Comparison of ENCODE assay signal across 10 cellular contexts in genomic region chr3:187291512-187292132, GRCh38. TPM values are rescaled to one million over a fixed set of nuclear protein-coding genes. Genes with fewer than 3 reads are reported as not detected.
DNase-seq lines count a peak whose midpoint lies in the region; ATAC-seq, FAIRE-seq and TF ChIP-seq lines count a peak whose summit lies in the region.
"Had no signal": no experiment of that assay in that cellular context is flagged by ENCODE, and none has a peak within 500 bp of the region (broad histone marks: within the 10 kb centered on the region; RNA-seq: fewer than 3 reads in every experiment).

MASP1 (minus strand) TSS chr3:187291737; CDS start chr3:187291632, 105 bp downstream.

- FAIRE-seq in GM12892 (lab: Jason Lieb, UNC) = no peak
- FAIRE-seq: A549 had no signal

- no peak within 1 kb of the TSS for H2BK12ac ChIP-seq in neuronal stem cell (ENCODE audit: low read length)

- H3K27me3 ChIP-seq in ACC112 (ENCODE audit: insufficient read depth, low read length) (no peaks in the 10 kb centered on the region), heart right ventricle (peaks cover 0 to 11% (median 0%) of the 10 kb centered on the region in 7 donors), neuronal stem cell (ENCODE audit: control insufficient read depth in 3 of 3, insufficient read depth in 3 of 3, low read depth in 1 of 3, low read length in 3 of 3) (peaks cover 0 to 26% (median 2%) of the 10 kb centered on the region in 3 experiments)

- peak within 1 kb of the TSS; percentile 7 for H2BK15ac ChIP-seq in neuronal stem cell (ENCODE audit: low read length)

- DNase-seq in heart right ventricle (peak; percentile 57), neuronal stem cell (ENCODE audit: low spot score) (peak; percentile 27), GM12892 (ENCODE audit: insufficient read length) (no peak)
- no peak for DNase-seq in NK-92 treated with Interleukin-12 subunit alpha and Interleukin-12 subunit beta, amount 100 ng/mL, for 24 hours (lab: John Stamatoyannopoulos, UW)
- DNase-seq: activated CD4-positive, alpha-beta memory T cell treated with anti-CD3 and anti-CD28 coated beads, Interleukin-2, amount 10 ng/mL, durations not matched to agents 7 days and 5 days had no signal

- WGBS in heart right ventricle, 2 donors = 12 to 20% methylated on average over 10 of the region's 10 CpGs
- no CpG with 5 or more reads among the region's 10 CpGs for WGBS in neuronal stem cell (ENCODE audit: extremely low coverage in 2 of 2, insufficient read length in 2 of 2, insufficient replicate concordance in 1 of 2), 2 donors

- intact Hi-C loops in heart right ventricle (cut with DNase I) = loop anchor here in 3 of 10 donors (5.0 to 10.0 kb wide), 2 partner anchors 67 to 69 kb away; no protein-coding TSS in a partner anchor

- TF ChIP-seq POLR2A in GM12892 (IDR thresholded peaks at IDR 0.05; ENCODE audit: low read depth, low read length) = no peak

- H3K36me3 ChIP-seq in ACC112 (ENCODE audit: insufficient read depth, low read length) (no peaks in the 10 kb centered on the region), heart right ventricle (no peaks in the 10 kb centered on the region), neuronal stem cell (replicated peaks in 1 of 2; ENCODE audit: control insufficient read depth in 2 of 2, insufficient read depth in 2 of 2, low read length in 2 of 2) (no peaks in the 10 kb centered on the region)

- H3K27ac ChIP-seq in ACC112 (ENCODE audit: low read depth, low read length) (no peak within 1 kb of the TSS), heart right ventricle (peak within 1 kb of the TSS; percentile 57 to 92 (median 84)), neuronal stem cell (replicated peaks; ENCODE audit: low read length) (no peak within 1 kb of the TSS)
- H3K27ac ChIP-seq: A549 had no signal

- peak within 1 kb of the TSS; percentile 14 for H2BK5ac ChIP-seq in neuronal stem cell (ENCODE audit: low read length)

- no peak for TF ChIP-seq CTCF in WI38 (IDR thresholded peaks at IDR 0.05; ENCODE audit: low read depth, low read length)
- TF ChIP-seq CTCF in heart right ventricle (IDR thresholded peaks at IDR 0.05) = no peak

- no peaks in the 10 kb centered on the region for H3K79me2 ChIP-seq in ACC112 (ENCODE audit: control insufficient read depth, insufficient read depth, low read length, unreplicated experiment)

- no peak within 1 kb of the TSS for H2BK120ac ChIP-seq in neuronal stem cell (ENCODE audit: low read depth, low read length)

- H4K91ac ChIP-seq in neuronal stem cell (ENCODE audit: low read depth, low read length, poor library complexity) = no peak within 1 kb of the TSS

- no peak within 1 kb of the TSS for H3K14ac ChIP-seq in neuronal stem cell (ENCODE audit: low read length)

- no peaks in the 10 kb centered on the region for H3K79me1 ChIP-seq in neuronal stem cell (ENCODE audit: low read depth, low read length)

- peak within 1 kb of the TSS; percentile 63 for H3K4me2 ChIP-seq in neuronal stem cell (ENCODE audit: insufficient read depth, low read length, poor library complexity, severe bottlenecking)
- H3K4me2 ChIP-seq: A549 had no signal

- peak within 1 kb of the TSS; percentile 78 for H3K18ac ChIP-seq in neuronal stem cell (ENCODE audit: low read length)

- peaks cover 14% of the 10 kb centered on the region for H3K4me1 ChIP-seq in ACC112 (ENCODE audit: control insufficient read depth, insufficient read depth, low read length, unreplicated experiment)
- peaks cover 2 to 58% (median 24%) of the 10 kb centered on the region in 9 donors for H3K4me1 ChIP-seq in heart right ventricle
- H3K4me1 ChIP-seq in neuronal stem cell (ENCODE audit: control insufficient read depth in 2 of 2, insufficient read depth in 1 of 2, low read depth in 1 of 2, low read length in 2 of 2) = peaks cover 7 to 8% of the 10 kb centered on the region in 2 donors
- H3K4me1 ChIP-seq: A549 had no signal

- H4K8ac ChIP-seq in neuronal stem cell (ENCODE audit: low read depth, low read length) = no peak within 1 kb of the TSS

- H3K9ac ChIP-seq in neuronal stem cell (ENCODE audit: low read depth, low read length, poor library complexity) = peak within 1 kb of the TSS; percentile 7

- H3K4me3 ChIP-seq in ACC112 (ENCODE audit: low read depth, low read length) = peak within 1 kb of the TSS; percentile 53; the same call in 1 of the 2 replicates
- peak within 1 kb of the TSS; percentile 76 for H3K4me3 ChIP-seq in WI38 (ENCODE audit: low read depth, low read length)
- H3K4me3 ChIP-seq in heart right ventricle = peak within 1 kb of the TSS; percentile 20 to 65 (median 51)
- peak within 1 kb of the TSS in 1 of 2 donors; percentile 69 for H3K4me3 ChIP-seq in neuronal stem cell (ENCODE audit: low read length in 2 of 2)
- H3K4me3 ChIP-seq: A549 had no signal

- no peak within 1 kb of the TSS for H2AK5ac ChIP-seq in neuronal stem cell (ENCODE audit: low read depth, low read length)

- H2AFZ ChIP-seq in ACC112 (ENCODE audit: low read length, unreplicated experiment) = peak within 1 kb of the TSS; percentile 12
- H2AFZ ChIP-seq in neuronal stem cell (ENCODE audit: low read length) = peak within 1 kb of the TSS; percentile 74

- ATAC-seq in heart right ventricle = peak; percentile 56 to 88 (median 73)
- ATAC-seq in GM18858 (IDR thresholded peaks at IDR 0.05; ENCODE audit: unreplicated experiment) = no peak
- no peak for ATAC-seq in GM19467 (IDR thresholded peaks at IDR 0.05; ENCODE audit: unreplicated experiment)
- ATAC-seq: A549 had no signal

- H3K4ac ChIP-seq in neuronal stem cell (ENCODE audit: low read length) = no peak within 1 kb of the TSS

- H3K23ac ChIP-seq in neuronal stem cell (ENCODE audit: low read depth, low read length, poor library complexity) = peak within 1 kb of the TSS; percentile 3

- H3K9me3 ChIP-seq in heart right ventricle = no peaks in the 10 kb centered on the region
- H3K9me3 ChIP-seq in neuronal stem cell (replicated peaks in 1 of 2; ENCODE audit: control insufficient read depth in 2 of 2, insufficient read depth in 1 of 2, low read depth in 1 of 2, low read length in 2 of 2) = no peaks in the 10 kb centered on the region
- H3K9me3 ChIP-seq: A549 had no signal

RNA-seq across cellular contexts. Expression of gene MASP1, which starts in this region (rescaled TPM):
- total RNA-seq in heart right ventricle = 100 to 1,000 TPM in 9 of 10 donors, 10 to 100 TPM in 1; 91.8 to 274 (median 228) TPM
- polyA plus RNA-seq in heart right ventricle = 100 to 1,000 TPM in 1 of 2 donors, 10 to 100 TPM in 1; 51.5 to 126 TPM
- 0.32 TPM for polyA plus RNA-seq in neuronal stem cell (2013, experiment 1 of 2)
- polyA plus RNA-seq in neuronal stem cell (2013, experiment 2 of 2) = 0.32 TPM
- not detected for polyA plus RNA-seq in GM12892 (2012; ENCODE audit: missing spikeins)
- total RNA-seq: activated CD4-positive, alpha-beta memory T cell treated with anti-CD3 and anti-CD28 coated beads, Interleukin-2, amount 10 ng/mL, durations not matched to agents 7 days and 5 days had no signal

Comparison
In these comparisons a context has a peak if more than half of its experiments do, and no peak if none do; other contexts are left out.
1. H3K27ac ChIP-seq: peak in heart right ventricle (10 of 10); none in ACC112 (single experiment) and neuronal stem cell (single experiment).
2. ATAC-seq: peak in heart right ventricle (8 of 8); none in GM18858 (single experiment) and GM19467 (single experiment).
3. DNase-seq: peak in heart right ventricle (2 of 2) and neuronal stem cell (single experiment); none in NK-92 treated with Interleukin-12 subunit alpha and Interleukin-12 subunit beta, amount 100 ng/mL, for 24 hours (single experiment) and GM12892 (single experiment).